Comparison of ENCODE assay signal across 11 cellular contexts in genomic region chr2:190722061-190722759, GRCh38.
DNase-seq lines count a peak whose midpoint lies in the region; ATAC-seq and FAIRE-seq lines count a peak whose summit lies in the region.
"Had no signal": no experiment of that assay in that cellular context is flagged by ENCODE, and none has a peak within 500 bp of the region (broad histone marks: within the 10 kb centered on the region; RNA-seq: fewer than 3 reads in every experiment).

No MANE protein-coding gene starts in this region.

- no peak for DNase-seq in NCI-H1436 (lab: John Stamatoyannopoulos, UW)
- DNase-seq in DMS53 (lab: John Stamatoyannopoulos, UW) = no peak
- DNase-seq in frontal cortex (ENCODE audit: low spot score in 2 of 2) = no peak
- no peak for DNase-seq in NCI-H510A treated with DMSO at 0.1 percent for 48 hours (lab: John Stamatoyannopoulos, UW)
- DNase-seq: immature natural killer cell, NCI-H1436 treated with DMSO at 0.1 percent for 48 hours, upper lobe of left lung had no signal

- no peak for FAIRE-seq in frontal cortex (lab: Jason Lieb, UNC)

- ATAC-seq in GM18873 (IDR thresholded peaks at IDR 0.05; ENCODE audit: low FRiP score, unreplicated experiment) (peak; percentile 67), GM21526 (IDR thresholded peaks at IDR 0.05; ENCODE audit: low FRiP score, unreplicated experiment) (peak; percentile 64), HG03378 (IDR thresholded peaks at IDR 0.05; ENCODE audit: unreplicated experiment) (peak; percentile 79), esophagus mucosa (peak; percentile 54)
